In the genomic region with DNA sequence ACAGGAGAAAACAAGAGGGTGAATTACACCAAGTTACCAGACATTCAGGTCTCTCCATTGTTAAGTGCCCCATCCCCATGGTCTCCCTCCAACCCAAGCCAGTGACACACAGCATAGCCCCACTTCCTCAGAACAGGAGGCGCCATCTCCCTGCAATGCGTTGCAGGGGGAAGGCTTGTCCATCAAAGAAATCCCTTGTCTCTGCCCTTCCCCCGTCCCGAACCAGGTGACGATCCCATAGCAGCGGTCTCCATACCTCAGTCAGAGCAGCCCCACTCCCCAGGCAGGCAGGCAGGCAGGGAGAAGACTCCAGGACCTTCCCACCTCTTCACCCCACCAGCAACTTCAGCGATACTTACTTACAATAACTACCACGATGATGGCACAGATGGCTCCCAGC, we compare ENCODE assay signal across 1 cellular context.
TF ChIP-seq lines count a peak whose summit lies in the region.

No MANE protein-coding gene starts in this region.

TF ChIP-seq in H1, 55 proteins besides CTCF, POLR2A, EP300 and RAD21:
- TF ChIP-seq CREB1 (IDR thresholded peaks at IDR 0.05), result no peak
- no peak for TF ChIP-seq CHD2 (IDR thresholded peaks at IDR 0.05; ENCODE audit: low read length)
- TF ChIP-seq JUN (IDR thresholded peaks at IDR 0.05; ENCODE audit: low read depth, low read length), result no peak
- TF ChIP-seq SIX5 (IDR thresholded peaks at IDR 0.05; ENCODE audit: low read depth, low read length), result no peak
- TF ChIP-seq SRF (IDR thresholded peaks at IDR 0.05; ENCODE audit: low read depth, low read length), result no peak
- no peak for TF ChIP-seq PHF8 (conservative IDR thresholded peaks at IDR 0.05; ENCODE audit: low read depth, low read length)
